10 cellular contexts compared by ENCODE assay signal in genomic region chr19:40472516-40472915, GRCh38. TPM values are rescaled to one million over a fixed set of nuclear protein-coding genes. Genes with fewer than 3 reads are reported as not detected.
"Had no signal": no experiment of that assay in that cellular context is flagged by ENCODE, and none has a peak within 500 bp of the region (broad histone marks: within the 10 kb centered on the region; RNA-seq: fewer than 3 reads in every experiment).

No MANE protein-coding gene starts in this region.

- H3K27ac ChIP-seq: HL-60, KMS-11 had no signal

- FAIRE-seq: HepG2, HTR-8/SVneo, K562 had no signal

- H3K4me3 ChIP-seq: K562 had no signal

- ATAC-seq: HepG2, K562 had no signal

- H3K9ac ChIP-seq: KMS-11 had no signal

- DNase-seq: IMR-90, KBM-7, KG1 had no signal

- H3K4me2 ChIP-seq: KMS-11 had no signal

RNA-seq across cellular contexts. Expression of gene SPTBN4, which starts 5.7 kb away (rescaled TPM):
- total RNA-seq: HT1080 had no signal
- polyA plus RNA-seq: IgD-negative memory B cell had no signal

RNA-seq across cellular contexts. Expression of gene PRX, which starts 59.3 kb away (rescaled TPM):
- total RNA-seq: HT1080 had no signal
